ENCODE assay signal across 2 cellular contexts in genomic region chr13:113238542-113238941, GRCh38.
TF ChIP-seq lines count a peak whose summit lies in the region.

No MANE protein-coding gene starts in this region.

TF ChIP-seq in HepG2, 621 proteins besides CTCF, POLR2A, EP300 and RAD21:
- TF ChIP-seq ZBTB33 (CRISPR knock-in tag; IDR thresholded peaks at IDR 0.05) (peak; percentile 64; the same call in 1 of the 2 replicates), KLF6 (CRISPR knock-in tag; IDR thresholded peaks at IDR 0.05) (no peak), NFATC3 (CRISPR knock-in tag; IDR thresholded peaks at IDR 0.05) (no peak), ZNF160 (CRISPR knock-in tag; IDR thresholded peaks at IDR 0.05) (no peak), MTA1 (CRISPR knock-in tag; IDR thresholded peaks at IDR 0.05; ENCODE audit: borderline replicate concordance) (no peak)

TF ChIP-seq in K562, 482 proteins besides CTCF, POLR2A, EP300 and RAD21:
- 0 out of 2 replicates have a peak, but pooled peaks have one; percentile 23 for TF ChIP-seq ZBTB33 (CRISPR knock-in tag; IDR thresholded peaks at IDR 0.05)
- TF ChIP-seq ZNF655 (CRISPR knock-in tag; IDR thresholded peaks at IDR 0.05) = no peak
- no peak for TF ChIP-seq SMARCA4 (IDR thresholded peaks at IDR 0.05)
- no peak for TF ChIP-seq JUNB (CRISPR knock-in tag; conservative IDR thresholded peaks at IDR 0.05)
- TF ChIP-seq ZNF79 (CRISPR knock-in tag; IDR thresholded peaks at IDR 0.05; ENCODE audit: low read depth) = no peak
